16 cellular contexts compared by ENCODE assay signal in the genomic region with DNA sequence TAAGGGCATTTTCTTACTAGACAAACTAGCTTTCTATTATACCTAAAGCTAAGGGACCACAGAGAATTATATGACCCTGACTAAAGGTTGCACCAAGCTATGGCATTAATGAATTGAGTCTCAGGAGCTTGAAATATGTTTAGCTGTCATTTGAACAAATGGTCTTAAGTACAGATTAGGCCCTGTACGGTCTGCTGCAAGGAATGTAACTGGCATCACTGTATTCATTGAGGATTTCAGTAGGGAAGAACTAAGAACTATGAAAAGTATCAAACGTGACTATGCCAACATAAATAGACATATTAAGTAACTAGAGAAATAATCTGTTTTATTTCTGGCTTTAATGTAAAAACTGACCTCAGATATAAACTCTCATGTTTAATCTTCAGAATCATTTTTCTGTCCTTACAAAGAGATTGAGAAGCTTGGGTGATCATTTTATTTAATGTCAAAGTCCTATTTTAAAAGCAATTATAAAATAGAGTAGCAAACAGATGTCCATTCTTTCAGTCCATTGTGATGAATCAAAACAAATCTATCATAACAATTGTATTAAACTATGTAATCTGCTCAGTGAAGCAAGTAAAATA.
DNase-seq lines count a peak whose midpoint lies in the region; ATAC-seq and TF ChIP-seq lines count a peak whose summit lies in the region.
"Had no signal": no experiment of that assay in that cellular context is flagged by ENCODE, and none has a peak within 500 bp of the region (broad histone marks: within the 10 kb centered on the region; RNA-seq: fewer than 3 reads in every experiment).

No MANE protein-coding gene starts in this region.

- H3K9me3 ChIP-seq in SK-N-SH = no peaks in the 10 kb centered on the region
- H3K9me3 ChIP-seq: BLaER1, Caco-2 had no signal

- TF ChIP-seq RAD21 in SK-N-SH (IDR thresholded peaks at IDR 0.05; ENCODE audit: low read length) = no peak

- peak; percentile 74 for ATAC-seq in SK-N-SH treated with all-trans-retinoic acid at 6 μM for 48 hours
- ATAC-seq: GM23338 had no signal

- H3K36me3 ChIP-seq in SK-N-SH (replicated peaks in 1 of 2; ENCODE audit: control insufficient read depth in 1 of 2, insufficient read depth in 2 of 2, low read length in 1 of 2) = no peaks in the 10 kb centered on the region
- H3K36me3 ChIP-seq: BLaER1 had no signal

- DNase-seq in SK-N-SH = no peak
- DNase-seq in fibroblast of peridontal ligament (ENCODE audit: extremely low read depth) = peak; percentile 20
- DNase-seq in retinal pigment epithelial cell (ENCODE audit: low read depth) = peak; percentile 67
- no peak for DNase-seq in activated CD4-positive, alpha-beta T cell treated with anti-CD3 and anti-CD28 coated beads, Interleukin-2, amount 50 U/mL, for 1 hour
- DNase-seq in activated T-cell treated with anti-CD3 and anti-CD28 coated beads for 4 hours = no peak
- DNase-seq in activated CD4-positive, alpha-beta T cell treated with anti-CD3 and anti-CD28 coated beads, Interleukin-2, amount 50 U/mL, for 48 hours = no peak
- DNase-seq: AML-193; Caco-2; CD8-positive, alpha-beta memory T cell; DMS53; H7; IMR-90 had no signal

- TF ChIP-seq EP300 in SK-N-SH (IDR thresholded peaks at IDR 0.05; ENCODE audit: borderline replicate concordance in 1 of 2, low read depth in 1 of 2, low read length in 1 of 2) = no peak

- H3K4me2 ChIP-seq in SK-N-SH = no peak overlapping the region
- H3K4me2 ChIP-seq: BLaER1, GM23338 had no signal

- peaks cover 3% of the 10 kb centered on the region for H3F3A ChIP-seq in SK-N-SH (replicated peaks; ENCODE audit: insufficient read depth)

- no peak overlapping the region for H3K9ac ChIP-seq in SK-N-SH
- H3K9ac ChIP-seq: BLaER1 had no signal

- H3K4me3 ChIP-seq in SK-N-SH (ENCODE audit: low read depth in 2 of 2, low read length in 1 of 2) (no peak overlapping the region), retinal pigment epithelial cell (ENCODE audit: low read length) (no peak overlapping the region)
- H3K4me3 ChIP-seq: BLaER1, GM23338 had no signal

- no peaks in the 10 kb centered on the region for H3K79me2 ChIP-seq in SK-N-SH (ENCODE audit: insufficient read depth)

- H4K20me1 ChIP-seq in SK-N-SH (ENCODE audit: insufficient read depth) = no peaks in the 10 kb centered on the region
- H4K20me1 ChIP-seq: BLaER1 had no signal

- POLR2A ChIA-PET in SK-N-SH (lab: Yijun Ruan, JAX) = no interaction called here

- no peaks in the 10 kb centered on the region for H3K9me2 ChIP-seq in SK-N-SH

- peaks cover 9 to 17% of the 10 kb centered on the region in 2 experiments; a peak in 2 of 4 replicates for H3K4me1 ChIP-seq in SK-N-SH (ENCODE audit: control insufficient read depth in 1 of 2, insufficient read depth in 2 of 2, low read depth in 1 of 2, low read length in 1 of 2)

- CTCF ChIA-PET in SK-N-SH (lab: Yijun Ruan, JAX) = no interaction called here

- no peaks in the 10 kb centered on the region for H3K27me3 ChIP-seq in SK-N-SH (ENCODE audit: insufficient read depth)
- H3K27me3 ChIP-seq: BLaER1 had no signal

- H3K27ac ChIP-seq in SK-N-SH (ENCODE audit: low read depth in 2 of 2, low read length in 1 of 2) = no peak overlapping the region
- H3K27ac ChIP-seq: 22Rv1, BLaER1 had no signal

- TF ChIP-seq CTCF in SK-N-SH (IDR thresholded peaks at IDR 0.05) = no peak
- TF ChIP-seq CTCF in retinal pigment epithelial cell (conservative IDR thresholded peaks at IDR 0.05; ENCODE audit: low read depth, low read length) = no peak

- H2AFZ ChIP-seq in SK-N-SH (ENCODE audit: low read depth) = no peak overlapping the region
- H2AFZ ChIP-seq: GM23338 had no signal

- WGBS in SK-N-SH (ENCODE audit: low lambda C conversion rate) = 50% methylated on average over 2 of the region's 2 CpGs

TF ChIP-seq in SK-N-SH treated with all-trans-retinoic acid at 6 μM for 48 hours, 23 proteins besides CTCF, POLR2A, EP300 and RAD21 (continues in another document):
- TF ChIP-seq ESRRG (CRISPR knock-in tag; IDR thresholded peaks at IDR 0.05) (peak; percentile 64; the same call in 1 of the 2 replicates), ZNF8 (CRISPR knock-in tag; IDR thresholded peaks at IDR 0.05) (no peak), TCF4 (CRISPR knock-in tag; IDR thresholded peaks at IDR 0.05; ENCODE audit: borderline replicate concordance) (peak; percentile 75), CSDC2 (CRISPR knock-in tag; IDR thresholded peaks at IDR 0.05) (no peak)
- TF ChIP-seq, protein P1, sequence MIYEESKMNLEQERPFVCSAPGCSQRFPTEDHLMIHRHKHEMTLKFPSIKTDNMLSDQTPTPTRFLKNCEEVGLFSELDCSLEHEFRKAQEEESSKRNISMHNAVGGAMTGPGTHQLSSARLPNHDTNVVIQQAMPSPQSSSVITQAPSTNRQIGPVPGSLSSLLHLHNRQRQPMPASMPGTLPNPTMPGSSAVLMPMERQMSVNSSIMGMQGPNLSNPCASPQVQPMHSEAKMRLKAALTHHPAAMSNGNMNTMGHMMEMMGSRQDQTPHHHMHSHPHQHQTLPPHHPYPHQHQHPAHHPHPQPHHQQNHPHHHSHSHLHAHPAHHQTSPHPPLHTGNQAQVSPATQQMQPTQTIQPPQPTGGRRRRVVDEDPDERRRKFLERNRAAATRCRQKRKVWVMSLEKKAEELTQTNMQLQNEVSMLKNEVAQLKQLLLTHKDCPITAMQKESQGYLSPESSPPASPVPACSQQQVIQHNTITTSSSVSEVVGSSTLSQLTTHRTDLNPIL (CRISPR knock-in tag; IDR thresholded peaks at IDR 0.05; ENCODE audit: low read depth) = peak; percentile 70; the same call in 1 of the 2 replicates
- TF ChIP-seq, protein P2, sequence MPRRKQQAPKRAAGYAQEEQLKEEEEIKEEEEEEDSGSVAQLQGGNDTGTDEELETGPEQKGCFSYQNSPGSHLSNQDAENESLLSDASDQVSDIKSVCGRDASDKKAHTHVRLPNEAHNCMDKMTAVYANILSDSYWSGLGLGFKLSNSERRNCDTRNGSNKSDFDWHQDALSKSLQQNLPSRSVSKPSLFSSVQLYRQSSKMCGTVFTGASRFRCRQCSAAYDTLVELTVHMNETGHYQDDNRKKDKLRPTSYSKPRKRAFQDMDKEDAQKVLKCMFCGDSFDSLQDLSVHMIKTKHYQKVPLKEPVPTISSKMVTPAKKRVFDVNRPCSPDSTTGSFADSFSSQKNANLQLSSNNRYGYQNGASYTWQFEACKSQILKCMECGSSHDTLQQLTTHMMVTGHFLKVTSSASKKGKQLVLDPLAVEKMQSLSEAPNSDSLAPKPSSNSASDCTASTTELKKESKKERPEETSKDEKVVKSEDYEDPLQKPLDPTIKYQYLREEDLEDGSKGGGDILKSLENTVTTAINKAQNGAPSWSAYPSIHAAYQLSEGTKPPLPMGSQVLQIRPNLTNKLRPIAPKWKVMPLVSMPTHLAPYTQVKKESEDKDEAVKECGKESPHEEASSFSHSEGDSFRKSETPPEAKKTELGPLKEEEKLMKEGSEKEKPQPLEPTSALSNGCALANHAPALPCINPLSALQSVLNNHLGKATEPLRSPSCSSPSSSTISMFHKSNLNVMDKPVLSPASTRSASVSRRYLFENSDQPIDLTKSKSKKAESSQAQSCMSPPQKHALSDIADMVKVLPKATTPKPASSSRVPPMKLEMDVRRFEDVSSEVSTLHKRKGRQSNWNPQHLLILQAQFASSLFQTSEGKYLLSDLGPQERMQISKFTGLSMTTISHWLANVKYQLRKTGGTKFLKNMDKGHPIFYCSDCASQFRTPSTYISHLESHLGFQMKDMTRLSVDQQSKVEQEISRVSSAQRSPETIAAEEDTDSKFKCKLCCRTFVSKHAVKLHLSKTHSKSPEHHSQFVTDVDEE (CRISPR knock-in tag; IDR thresholded peaks at IDR 0.05) = peak; percentile 34; the same call in 1 of the 2 replicates

TF ChIP-seq in SK-N-SH, 30 proteins besides CTCF, POLR2A, EP300 and RAD21:
- TF ChIP-seq MEF2A (IDR thresholded peaks at IDR 0.05; ENCODE audit: borderline replicate concordance, low read depth) (no peak), RCOR1 (IDR thresholded peaks at IDR 0.05; ENCODE audit: low read length) (no peak), TAF1 (IDR thresholded peaks at IDR 0.05; ENCODE audit: borderline replicate concordance, low read depth, low read length) (no peak), NRF1 (IDR thresholded peaks at IDR 0.05; ENCODE audit: low read depth, low read length) (no peak), USF1 (IDR thresholded peaks at IDR 0.05; ENCODE audit: borderline replicate concordance, low read depth) (no peak), SMC3 (IDR thresholded peaks at IDR 0.05; ENCODE audit: low read depth, low read length) (no peak)
- TF ChIP-seq, protein P3, sequence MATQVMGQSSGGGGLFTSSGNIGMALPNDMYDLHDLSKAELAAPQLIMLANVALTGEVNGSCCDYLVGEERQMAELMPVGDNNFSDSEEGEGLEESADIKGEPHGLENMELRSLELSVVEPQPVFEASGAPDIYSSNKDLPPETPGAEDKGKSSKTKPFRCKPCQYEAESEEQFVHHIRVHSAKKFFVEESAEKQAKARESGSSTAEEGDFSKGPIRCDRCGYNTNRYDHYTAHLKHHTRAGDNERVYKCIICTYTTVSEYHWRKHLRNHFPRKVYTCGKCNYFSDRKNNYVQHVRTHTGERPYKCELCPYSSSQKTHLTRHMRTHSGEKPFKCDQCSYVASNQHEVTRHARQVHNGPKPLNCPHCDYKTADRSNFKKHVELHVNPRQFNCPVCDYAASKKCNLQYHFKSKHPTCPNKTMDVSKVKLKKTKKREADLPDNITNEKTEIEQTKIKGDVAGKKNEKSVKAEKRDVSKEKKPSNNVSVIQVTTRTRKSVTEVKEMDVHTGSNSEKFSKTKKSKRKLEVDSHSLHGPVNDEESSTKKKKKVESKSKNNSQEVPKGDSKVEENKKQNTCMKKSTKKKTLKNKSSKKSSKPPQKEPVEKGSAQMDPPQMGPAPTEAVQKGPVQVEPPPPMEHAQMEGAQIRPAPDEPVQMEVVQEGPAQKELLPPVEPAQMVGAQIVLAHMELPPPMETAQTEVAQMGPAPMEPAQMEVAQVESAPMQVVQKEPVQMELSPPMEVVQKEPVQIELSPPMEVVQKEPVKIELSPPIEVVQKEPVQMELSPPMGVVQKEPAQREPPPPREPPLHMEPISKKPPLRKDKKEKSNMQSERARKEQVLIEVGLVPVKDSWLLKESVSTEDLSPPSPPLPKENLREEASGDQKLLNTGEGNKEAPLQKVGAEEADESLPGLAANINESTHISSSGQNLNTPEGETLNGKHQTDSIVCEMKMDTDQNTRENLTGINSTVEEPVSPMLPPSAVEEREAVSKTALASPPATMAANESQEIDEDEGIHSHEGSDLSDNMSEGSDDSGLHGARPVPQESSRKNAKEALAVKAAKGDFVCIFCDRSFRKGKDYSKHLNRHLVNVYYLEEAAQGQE (IDR thresholded peaks at IDR 0.05; ENCODE audit: low read depth, low read length) = no peak

Comparison
In these comparisons a context has a peak if more than half of its experiments do, and no peak if none do; other contexts are left out.
1. DNase-seq: peak in fibroblast of peridontal ligament (single experiment) and retinal pigment epithelial cell (single experiment); none in SK-N-SH (single experiment), activated CD4-positive, alpha-beta T cell treated with anti-CD3 and anti-CD28 coated beads, Interleukin-2, amount 50 U/mL, for 1 hour (single experiment), activated T-cell treated with anti-CD3 and anti-CD28 coated beads for 4 hours (single experiment) and activated CD4-positive, alpha-beta T cell treated with anti-CD3 and anti-CD28 coated beads, Interleukin-2, amount 50 U/mL, for 48 hours (0 of 2).